Comparison of ENCODE assay signal across 21 cellular contexts in genomic region chrX:48998391-48998790, GRCh38. TPM values are rescaled to one million over a fixed set of nuclear protein-coding genes. Genes with fewer than 3 reads are reported as not detected.
DNase-seq lines count a peak whose midpoint lies in the region; ATAC-seq, FAIRE-seq and TF ChIP-seq lines count a peak whose summit lies in the region.
"Had no signal": no experiment of that assay in that cellular context is flagged by ENCODE, and none has a peak within 500 bp of the region (broad histone marks: within the 10 kb centered on the region; RNA-seq: fewer than 3 reads in every experiment).

No MANE protein-coding gene starts in this region.

- H3K27me3 Mint-ChIP-seq in chondrocyte (ENCODE audit: low read depth) (no peaks in the 10 kb centered on the region), neural progenitor cell (ENCODE audit: insufficient read depth, low read depth) (peaks cover 6% of the 10 kb centered on the region)
- H3K27me3 Mint-ChIP-seq: activated CD4-positive, alpha-beta memory T cell treated with anti-CD3 and anti-CD28 coated beads for 36 hours had no signal

- H3K79me2 ChIP-seq in OCI-LY7 (ENCODE audit: insufficient read depth, low read depth, low read length) (peaks cover 10% of the 10 kb centered on the region; the same call in 1 of the 2 replicates), neural progenitor cell (ENCODE audit: low read depth) (peaks cover 16% of the 10 kb centered on the region)

- peak in 1 of 2 experiments; percentile 39; a peak in 3 of 6 replicates for ATAC-seq in A549
- ATAC-seq: stimulated activated effector memory CD8-positive, alpha-beta T cell treated with anti-CD3 and anti-CD28 coated beads, Interleukin-12 subunit alpha, Interleukin-12 subunit beta, amount 100 ng/mL, for 72 hours had no signal

- BruUV-seq in OCI-LY7 (replicated peaks; lab: Mats Ljungman, UMichigan), result no TSS peak

- no peak for TF ChIP-seq POLR2A in A549 (IDR thresholded peaks at IDR 0.05; ENCODE audit: low read length)

- H4K20me1 ChIP-seq in OCI-LY7 (ENCODE audit: insufficient read depth, low read length), result no peaks in the 10 kb centered on the region
- peaks cover 8% of the 10 kb centered on the region for H4K20me1 ChIP-seq in neural progenitor cell (ENCODE audit: low read depth)

- FAIRE-seq in A549 (lab: Jason Lieb, UNC), result peak; percentile 87
- FAIRE-seq: colon, GM18507 had no signal

- H3K4me1 Mint-ChIP-seq in chondrocyte (ENCODE audit: low read depth), result peaks cover 14% of the 10 kb centered on the region
- H3K4me1 Mint-ChIP-seq in neural progenitor cell, result peaks cover 11% of the 10 kb centered on the region

- H3K9me3 Mint-ChIP-seq in chondrocyte (ENCODE audit: low read depth) (peaks cover 11% of the 10 kb centered on the region), neural progenitor cell (peaks cover 3% of the 10 kb centered on the region)
- H3K9me3 Mint-ChIP-seq: activated CD4-positive, alpha-beta memory T cell treated with anti-CD3 and anti-CD28 coated beads for 36 hours; activated naive CD4-positive, alpha-beta T cell treated with anti-CD3 and anti-CD28 coated beads for 36 hours; stimulated activated effector memory CD8-positive, alpha-beta T cell treated with anti-CD3 and anti-CD28 coated beads, Interleukin-12 subunit alpha, Interleukin-12 subunit beta, amount 100 ng/mL, for 72 hours; T-helper 1 cell treated with Interleukin-12 subunit alpha and Interleukin-12 subunit beta and Interleukin-4 antibody, amounts not matched to agents 30 μg/mL and 1 μg/mL, for 36 hours had no signal

- H3K4me2 ChIP-seq in A549 (no peak overlapping the region), OCI-LY7 (ENCODE audit: low read length) (no peak overlapping the region), neural progenitor cell (no peak overlapping the region)
- H3K4me2 ChIP-seq: PC-9 had no signal

- TF ChIP-seq CTCF in A549 (IDR thresholded peaks at IDR 0.05) (no peak), OCI-LY7 (conservative IDR thresholded peaks at IDR 0.05; ENCODE audit: low read length) (peak; percentile 39), chondrocyte (IDR thresholded peaks at IDR 0.05) (no peak), neural progenitor cell (IDR thresholded peaks at IDR 0.05) (no peak)

- H3K9ac ChIP-seq in neural progenitor cell, result no peak overlapping the region

- DNase-seq in A549 (ENCODE audit: low read depth in 1 of 2, low spot score in 1 of 2) (peak in 1 of 2 experiments; percentile 30), CMK (ENCODE audit: low read depth) (peak; percentile 24), OCI-LY7 (ENCODE audit: low spot score) (no peak), chondrocyte (ENCODE audit: low spot score) (peak; percentile 26), neural progenitor cell (ENCODE audit: low spot score) (no peak), NCI-H446 treated with DMSO at 0.1 percent for 48 hours (lab: John Stamatoyannopoulos, UW) (no peak)
- DNase-seq in effector CD8-positive, alpha-beta T cell (lab: John Stamatoyannopoulos, UW), result no peak
- DNase-seq: HCEC 1CT, MG63, NCI-H1694 treated with DMSO at 0.1 percent for 48 hours, NCI-H226, PC-9, sigmoid colon, SJCRH30 had no signal

- H2AFZ ChIP-seq in OCI-LY7 (ENCODE audit: low read length), result no peak overlapping the region
- H2AFZ ChIP-seq in neural progenitor cell (replicated peaks), result no peak overlapping the region
- H2AFZ ChIP-seq: PC-9 had no signal

- H3F3A ChIP-seq in neural progenitor cell (ENCODE audit: low read depth), result no peaks in the 10 kb centered on the region

- H3K4me3 ChIP-seq in A549 (no peak overlapping the region), OCI-LY7 (ENCODE audit: low read depth, low read length, poor library complexity, severe bottlenecking) (no peak overlapping the region), neural progenitor cell (no peak overlapping the region)
- H3K4me3 ChIP-seq: MG63, PC-9, sigmoid colon, SJCRH30 had no signal

- intact Hi-C loops in OCI-LY7 (cut with micrococcal nuclease; ENCODE audit: unreplicated experiment), result no loop called here

- no peak for TF ChIP-seq RAD21 in A549 (conservative IDR thresholded peaks at IDR 0.05 in 1 of 2, IDR thresholded peaks at IDR 0.05 in 1 of 2)

- 75% methylated on average over 4 of the region's 4 CpGs for WGBS in A549 (ENCODE audit: missing lambda C conversion rate)

- H3K9me2 ChIP-seq in OCI-LY7 (ENCODE audit: insufficient read depth, low read length), result no peaks in the 10 kb centered on the region

- H3K9me3 ChIP-seq in A549 (no peaks in the 10 kb centered on the region), OCI-LY7 (ENCODE audit: low read length) (no peaks in the 10 kb centered on the region), neural progenitor cell (ENCODE audit: low read depth) (no peaks in the 10 kb centered on the region)
- H3K9me3 ChIP-seq: MG63, sigmoid colon, SJCRH30 had no signal

- POLR2A ChIA-PET in A549 (lab: Yijun Ruan, JAX), result no interaction called here
- POLR2A ChIA-PET in OCI-LY7 (lab: Charles Lee), result no interaction called here

- no peak overlapping the region for H3K4me3 Mint-ChIP-seq in chondrocyte (ENCODE audit: unreplicated experiment)
- no peak overlapping the region for H3K4me3 Mint-ChIP-seq in neural progenitor cell
- H3K4me3 Mint-ChIP-seq: activated CD4-positive, alpha-beta memory T cell treated with anti-CD3 and anti-CD28 coated beads for 36 hours; activated naive CD4-positive, alpha-beta T cell treated with anti-CD3 and anti-CD28 coated beads for 36 hours; stimulated activated effector memory CD8-positive, alpha-beta T cell treated with anti-CD3 and anti-CD28 coated beads, Interleukin-12 subunit alpha, Interleukin-12 subunit beta, amount 100 ng/mL, for 72 hours; T-helper 1 cell treated with Interleukin-12 subunit alpha and Interleukin-12 subunit beta and Interleukin-4 antibody, amounts not matched to agents 30 μg/mL and 1 μg/mL, for 36 hours had no signal

- no peak overlapping the region for H3K27ac Mint-ChIP-seq in chondrocyte (ENCODE audit: unreplicated experiment)
- H3K27ac Mint-ChIP-seq in neural progenitor cell, result no peak overlapping the region
- H3K27ac Mint-ChIP-seq: stimulated activated effector memory CD8-positive, alpha-beta T cell treated with anti-CD3 and anti-CD28 coated beads, Interleukin-12 subunit alpha, Interleukin-12 subunit beta, amount 100 ng/mL, for 72 hours; T-helper 1 cell treated with Interleukin-12 subunit alpha and Interleukin-12 subunit beta and Interleukin-4 antibody, amounts not matched to agents 30 μg/mL and 1 μg/mL, for 36 hours had no signal

- no peaks in the 10 kb centered on the region for H3K27me3 ChIP-seq in neural progenitor cell
- H3K27me3 ChIP-seq: MG63, sigmoid colon, SJCRH30 had no signal

- H3K27ac ChIP-seq in A549, result no peak overlapping the region
- H3K27ac ChIP-seq in OCI-LY7 (ENCODE audit: low read depth, low read length, poor library complexity, severe bottlenecking), result no peak overlapping the region
- no peak overlapping the region for H3K27ac ChIP-seq in neural progenitor cell
- H3K27ac ChIP-seq: PC-9, sigmoid colon, SJCRH30, VCaP had no signal

- peaks cover 54% of the 10 kb centered on the region for H3K36me3 ChIP-seq in OCI-LY7 (ENCODE audit: insufficient read depth, low read length)
- no peaks in the 10 kb centered on the region for H3K36me3 ChIP-seq in neural progenitor cell
- H3K36me3 ChIP-seq: MG63, SJCRH30 had no signal

- H3K4me1 ChIP-seq in A549 (peaks cover 5% of the 10 kb centered on the region; the same call in 1 of the 3 replicates), OCI-LY7 (ENCODE audit: insufficient read depth, low read length, poor library complexity, severe bottlenecking) (peaks cover 12% of the 10 kb centered on the region), neural progenitor cell (no peaks in the 10 kb centered on the region)
- H3K4me1 ChIP-seq: SJCRH30 had no signal

- peaks cover 19% of the 10 kb centered on the region for H3K36me3 Mint-ChIP-seq in chondrocyte (ENCODE audit: low read depth)
- H3K36me3 Mint-ChIP-seq in neural progenitor cell, result peaks cover 1% of the 10 kb centered on the region

- no peak for TF ChIP-seq EP300 in A549 (IDR thresholded peaks at IDR 0.05)

- CTCF ChIA-PET in A549 (lab: Yijun Ruan, JAX) (interaction anchor here (1.2 kb wide), 1 partner anchor 45 kb away, joined by 4 read pairs; no protein-coding TSS in a partner anchor), OCI-LY7 (lab: Charles Lee; ENCODE audit: unreplicated experiment) (no interaction called here)

RNA-seq across cellular contexts. Expression of gene GRIPAP1, which starts 3.7 kb away (rescaled TPM):
- polyA plus RNA-seq in A549 (2011; rRNA removed) (33.7 and 35.1 TPM in 2 replicates), A549 (2017; fragmentation: RNase III; extraction: RNeasy Plus Mini Kit Qiagen cat#74134 plus additional on column Dnase treatment) (27.7 to 36.2 TPM (median 34.3 TPM) in 3 replicates)
- 25.6 and 29.1 TPM in 2 replicates for polyA plus RNA-seq in A549 (2012; cell fraction: cytosol; rRNA removed)
- polyA plus RNA-seq in A549 (2012; cell fraction: nucleus; rRNA removed), result 66.7 and 82.8 TPM in 2 replicates
- polyA minus RNA-seq in A549 (2011; rRNA and poly(A)+ RNA removed), result 21.4 and 21.9 TPM in 2 replicates
- 27.5 and 42.7 TPM in 2 replicates for total RNA-seq in OCI-LY7 (2014; rRNA removed; shearing (Covaris generic))
- total RNA-seq in OCI-LY7 (2022) (95.9 and 98.3 TPM in 2 replicates), chondrocyte (28.8 to 37.5 TPM (median 32.7 TPM) in 3 replicates), neural progenitor cell (ENCODE audit: low replicate concordance) (30.1 and 38.9 TPM in 2 replicates)

RNA-seq across cellular contexts. Expression of gene KCND1, which starts 26.7 kb away (rescaled TPM):
- polyA plus RNA-seq in A549 (2011; rRNA removed) (0.59 and 1.1 TPM in 2 replicates), A549 (2017; fragmentation: RNase III; extraction: RNeasy Plus Mini Kit Qiagen cat#74134 plus additional on column Dnase treatment) (0.69 to 0.79 TPM (median 0.77 TPM) in 3 replicates)
- polyA plus RNA-seq in A549 (2012; cell fraction: cytosol; rRNA removed), result 0.65 and 1.1 TPM in 2 replicates
- polyA plus RNA-seq in A549 (2012; cell fraction: nucleus; rRNA removed), result 8.6 and 9.5 TPM in 2 replicates
- polyA minus RNA-seq in A549 (2011; rRNA and poly(A)+ RNA removed), result 0.29 and 0.50 TPM in 2 replicates
- 4.0 and 7.6 TPM in 2 replicates for total RNA-seq in OCI-LY7 (2014; rRNA removed; shearing (Covaris generic))
- total RNA-seq in OCI-LY7 (2022) (8.8 and 13.6 TPM in 2 replicates), chondrocyte (1.4 to 1.7 TPM (median 1.6 TPM) in 3 replicates), neural progenitor cell (ENCODE audit: low replicate concordance) (0.39 and 1.4 TPM in 2 replicates)

RNA-seq across cellular contexts. Expression of gene OTUD5, which starts 41.0 kb away (rescaled TPM):
- polyA plus RNA-seq in A549 (2011; rRNA removed) (57.7 and 65.6 TPM in 2 replicates), A549 (2017; fragmentation: RNase III; extraction: RNeasy Plus Mini Kit Qiagen cat#74134 plus additional on column Dnase treatment) (42.5 to 48.2 TPM (median 45.9 TPM) in 3 replicates)
- 49.8 and 52.3 TPM in 2 replicates for polyA plus RNA-seq in A549 (2012; cell fraction: cytosol; rRNA removed)
- polyA plus RNA-seq in A549 (2012; cell fraction: nucleus; rRNA removed), result 94.0 and 113 TPM in 2 replicates
- 53.4 and 57.2 TPM in 2 replicates for polyA minus RNA-seq in A549 (2011; rRNA and poly(A)+ RNA removed)
- total RNA-seq in OCI-LY7 (2014; rRNA removed; shearing (Covaris generic)), result 33.3 and 38.5 TPM in 2 replicates
- total RNA-seq in OCI-LY7 (2022) (51.7 and 55.7 TPM in 2 replicates), chondrocyte (47.4 to 49.0 TPM (median 47.5 TPM) in 3 replicates), neural progenitor cell (ENCODE audit: low replicate concordance) (38.6 and 46.3 TPM in 2 replicates)

RNA-seq across cellular contexts. Expression of gene TFE3, which starts 44.8 kb away (rescaled TPM):
- polyA plus RNA-seq in A549 (2011; rRNA removed) (16.1 and 27.3 TPM in 2 replicates), A549 (2017; fragmentation: RNase III; extraction: RNeasy Plus Mini Kit Qiagen cat#74134 plus additional on column Dnase treatment) (53.8 to 57.3 TPM (median 56.3 TPM) in 3 replicates)
- 21.6 and 29.3 TPM in 2 replicates for polyA plus RNA-seq in A549 (2012; cell fraction: cytosol; rRNA removed)
- 36.4 and 39.4 TPM in 2 replicates for polyA plus RNA-seq in A549 (2012; cell fraction: nucleus; rRNA removed)
- polyA minus RNA-seq in A549 (2011; rRNA and poly(A)+ RNA removed), result 34.5 and 50.4 TPM in 2 replicates
- 7.6 and 10.2 TPM in 2 replicates for total RNA-seq in OCI-LY7 (2014; rRNA removed; shearing (Covaris generic))
- total RNA-seq in OCI-LY7 (2022) (19.0 and 19.8 TPM in 2 replicates), chondrocyte (39.3 to 42.5 TPM (median 41.2 TPM) in 3 replicates), neural progenitor cell (ENCODE audit: low replicate concordance) (7.9 and 25.6 TPM in 2 replicates)

Comparison
In these comparisons a context has a peak if more than half of its experiments do, and no peak if none do; other contexts are left out.
1. DNase-seq: peak in CMK (single experiment) and chondrocyte (single experiment); none in OCI-LY7 (single experiment), neural progenitor cell (single experiment), NCI-H446 treated with DMSO at 0.1 percent for 48 hours (single experiment) and effector CD8-positive, alpha-beta T cell (single experiment).